In the genomic region with DNA sequence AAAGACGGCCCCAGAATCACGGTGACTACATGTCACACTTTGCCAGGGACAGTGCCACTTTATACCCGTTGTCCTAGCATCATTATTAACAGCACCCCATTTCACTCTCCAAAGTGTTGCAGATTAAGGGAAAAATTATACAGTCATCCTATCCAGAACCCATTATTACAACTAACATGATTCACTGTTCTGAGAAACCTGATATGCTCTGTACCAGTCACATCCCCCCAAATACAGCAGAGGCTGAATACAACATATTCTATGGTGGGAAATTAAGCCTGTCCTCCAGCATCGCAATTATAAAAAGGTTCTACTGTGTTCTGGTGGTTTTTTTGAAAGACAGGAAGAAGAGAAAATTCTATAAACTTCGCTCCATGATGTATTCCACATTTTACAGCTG, we compare ENCODE assay signal across 18 cellular contexts.
DNase-seq lines count a peak whose midpoint lies in the region; ATAC-seq and TF ChIP-seq lines count a peak whose summit lies in the region.
"Had no signal": no experiment of that assay in that cellular context is flagged by ENCODE, and none has a peak within 500 bp of the region (broad histone marks: within the 10 kb centered on the region; RNA-seq: fewer than 3 reads in every experiment).

No MANE protein-coding gene starts in this region.

- no peaks in the 10 kb centered on the region for H3K9me3 ChIP-seq in AG04450 (ENCODE audit: control insufficient read depth, insufficient read depth, low read length)
- H3K9me3 ChIP-seq: heart left ventricle, uterus had no signal

- POLR2A ChIA-PET in AG04450 (lab: Yijun Ruan, JAX) = no interaction called here

- intact Hi-C loops in posterior vena cava (cut with DNase I) = no loop called here

- peak overlapping the region; percentile 31 for H3K27ac ChIP-seq in AG04450 (ENCODE audit: low read depth, low read length)
- H3K27ac ChIP-seq: uterus had no signal

- H3K27ac Mint-ChIP-seq in chondrocyte (ENCODE audit: unreplicated experiment) (peak overlapping the region; percentile 50), nephron (peak overlapping the region in 2 of 3 experiments; percentile 23 to 58), type B pancreatic cell (no peak overlapping the region)
- H3K27ac Mint-ChIP-seq: nephron progenitor cell had no signal

- no peaks in the 10 kb centered on the region for H3K27me3 ChIP-seq in AG04450 (ENCODE audit: control insufficient read depth, insufficient read depth, low read length)
- H3K27me3 ChIP-seq: heart left ventricle, uterus had no signal

- ATAC-seq in HG03354 (IDR thresholded peaks at IDR 0.05; ENCODE audit: poor library complexity, severe bottlenecking, unreplicated experiment) = no peak
- ATAC-seq: heart left ventricle had no signal

- TF ChIP-seq CTCF in AG04450 (IDR thresholded peaks at IDR 0.05; ENCODE audit: low read depth, low read length) (no peak), chondrocyte (IDR thresholded peaks at IDR 0.05) (no peak), nephron (IDR thresholded peaks at IDR 0.05; ENCODE audit: unreplicated experiment in 3 of 3) (no peak), type B pancreatic cell (conservative IDR thresholded peaks at IDR 0.05) (no peak)

- H3K4me1 Mint-ChIP-seq in chondrocyte (ENCODE audit: low read depth) (peaks cover 41% of the 10 kb centered on the region), nephron (peaks cover 26% of the 10 kb centered on the region), type B pancreatic cell (ENCODE audit: unreplicated experiment) (no peaks in the 10 kb centered on the region)

- no peak for DNase-seq in AG04450 (ENCODE audit: low read depth, low spot score)
- peak; percentile 49 for DNase-seq in HT1080 (ENCODE audit: low read depth)
- no peak for DNase-seq in chondrocyte (ENCODE audit: low spot score)
- no peak for DNase-seq in posterior vena cava (ENCODE audit: low spot score)
- no peak for DNase-seq in type B pancreatic cell (ENCODE audit: extremely low spot score, unreplicated experiment)
- DNase-seq in midbrain (lab: John Stamatoyannopoulos, UW) = no peak
- DNase-seq: activated CD4-positive, alpha-beta T cell treated with anti-CD3 and anti-CD28 coated beads, Interleukin-2, amount 50 U/mL, for 4 hours; activated naive CD4-positive, alpha-beta T cell treated with anti-CD3 and anti-CD28 coated beads, Interleukin-2, amount 50 U/mL, for 16 hours; activated T-cell treated with anti-CD3 and anti-CD28 coated beads for 4 hours; heart left ventricle; immature natural killer cell; NCI-H2081 treated with DMSO at 0.1 percent for 48 hours; nephron progenitor cell; retina; uterus had no signal

- H3K4me3 Mint-ChIP-seq in chondrocyte (ENCODE audit: unreplicated experiment) (no peak overlapping the region), nephron (no peak overlapping the region), type B pancreatic cell (no peak overlapping the region)
- H3K4me3 Mint-ChIP-seq: immature natural killer cell, nephron progenitor cell had no signal

- no peak overlapping the region for H3K4me3 ChIP-seq in AG04450 (ENCODE audit: low read depth, low read length)
- H3K4me3 ChIP-seq: heart left ventricle, lung, uterus had no signal

- CTCF ChIA-PET in AG04450 (lab: Charles Lee) = interaction anchor here (3.4 to 4.8 kb wide), 2 partner anchors 77 to 244 kb away, joined by 17 to 35 read pairs; no protein-coding TSS in a partner anchor

- H3K36me3 Mint-ChIP-seq in chondrocyte (ENCODE audit: low read depth) (peaks cover 3% of the 10 kb centered on the region), nephron (ENCODE audit: low read depth) (peaks cover 8% of the 10 kb centered on the region), type B pancreatic cell (no peaks in the 10 kb centered on the region)

- H3K9me3 Mint-ChIP-seq in chondrocyte (ENCODE audit: low read depth) (peaks cover 5% of the 10 kb centered on the region), nephron (peaks cover 10% of the 10 kb centered on the region), type B pancreatic cell (peaks cover 5% of the 10 kb centered on the region)
- H3K9me3 Mint-ChIP-seq: immature natural killer cell had no signal

- H3K27me3 Mint-ChIP-seq in chondrocyte (ENCODE audit: low read depth) = no peaks in the 10 kb centered on the region
- H3K27me3 Mint-ChIP-seq in nephron (ENCODE audit: low read depth) = peaks cover 6% of the 10 kb centered on the region
- peaks cover 14% of the 10 kb centered on the region for H3K27me3 Mint-ChIP-seq in type B pancreatic cell
